In the genomic region with DNA sequence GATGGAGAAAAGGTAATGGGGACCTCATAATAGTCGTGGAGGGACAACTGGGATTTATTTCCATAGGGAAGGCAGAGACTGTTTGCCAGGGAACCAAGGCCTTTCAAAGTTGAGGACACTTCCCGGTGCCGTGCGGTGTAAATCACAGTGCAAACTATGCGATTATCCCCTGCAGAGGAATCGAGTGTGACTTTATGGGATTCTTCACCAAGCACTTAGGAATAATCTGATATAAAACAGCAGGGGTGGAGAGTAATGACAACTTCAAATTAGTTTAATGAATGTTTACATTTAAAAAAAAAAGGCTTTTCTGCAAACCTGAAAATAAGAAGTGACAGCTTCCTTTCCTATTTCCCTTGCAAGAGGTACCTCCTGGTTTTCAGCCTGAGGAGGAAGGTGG, we compare ENCODE assay signal across 18 cellular contexts.
DNase-seq lines count a peak whose midpoint lies in the region; ATAC-seq and TF ChIP-seq lines count a peak whose summit lies in the region.
"Had no signal": no experiment of that assay in that cellular context is flagged by ENCODE, and none has a peak within 500 bp of the region (broad histone marks: within the 10 kb centered on the region; RNA-seq: fewer than 3 reads in every experiment).

No MANE protein-coding gene starts in this region.

- H3K23ac ChIP-seq in mesenchymal stem cell (ENCODE audit: low read length in 2 of 2) = no peak overlapping the region

- H3K27me3 ChIP-seq in endodermal cell (ENCODE audit: control insufficient read depth, insufficient read depth, low read length, poor library complexity, severe bottlenecking) = peaks cover 58% of the 10 kb centered on the region
- H3K27me3 ChIP-seq in mesenchymal stem cell (ENCODE audit: control insufficient read depth in 1 of 2, insufficient read depth in 1 of 2, low read length in 2 of 2) = peaks cover 4 to 6% of the 10 kb centered on the region in 2 experiments
- H3K27me3 ChIP-seq: BLaER1, Peyer's patch had no signal

- H3K4me3 Mint-ChIP-seq in endodermal cell = no peak overlapping the region
- H3K4me3 Mint-ChIP-seq: CD4-positive, CD25-positive, alpha-beta regulatory T cell had no signal

- CTCF ChIA-PET in HEK293T (lab: Yijun Ruan, JAX) = no interaction called here

- H2BK120ac ChIP-seq in mesenchymal stem cell (ENCODE audit: low read depth, low read length) = no peak overlapping the region

- H3K4me3 ChIP-seq in endodermal cell (ENCODE audit: low read length) = no peak overlapping the region
- no peak overlapping the region for H3K4me3 ChIP-seq in mesenchymal stem cell (ENCODE audit: insufficient read depth in 1 of 2, low read depth in 1 of 2, low read length in 2 of 2)
- H3K4me3 ChIP-seq: BLaER1, Peyer's patch had no signal

- no peak overlapping the region for H4K91ac ChIP-seq in mesenchymal stem cell (ENCODE audit: low read length)

- DNase-seq in NCI-H748 (lab: John Stamatoyannopoulos, UW; ENCODE audit: unreplicated experiment) (peak; percentile 48), NCI-H748 treated with DMSO at 0.1 percent for 48 hours (lab: John Stamatoyannopoulos, UW) (no peak), HEK293T (ENCODE audit: extremely low spot score) (peak; percentile 34), endodermal cell (peak; percentile 57), mesenchymal stem cell (no peak), NCI-H510A treated with DMSO at 0.1 percent for 48 hours (lab: John Stamatoyannopoulos, UW) (no peak)
- DNase-seq: CD4-positive, CD25-positive, alpha-beta regulatory T cell; NCI-H1048; NCI-H1436; NCI-H1930; NCI-H2107; OCI-M1; Peyer's patch; SHP77 treated with DMSO at 0.1 percent for 48 hours; T-helper 1 cell had no signal

- H2AFZ ChIP-seq in mesenchymal stem cell (ENCODE audit: low read depth, low read length) = no peak overlapping the region

- 42 to 59% methylated on average over 4 to 6 of the region's 6 CpGs for WGBS in endodermal cell (ENCODE audit: insufficient coverage in 1 of 2, insufficient read length in 1 of 2), 2 experiments
- 60% methylated on average over 5 of the region's 6 CpGs for WGBS in mesenchymal stem cell

- no peaks in the 10 kb centered on the region for H3K9me3 Mint-ChIP-seq in endodermal cell
- H3K9me3 Mint-ChIP-seq: CD4-positive, CD25-positive, alpha-beta regulatory T cell had no signal

- H3K27ac ChIP-seq in endodermal cell (ENCODE audit: low read depth, low read length) (no peak overlapping the region), mesenchymal stem cell (ENCODE audit: low read length, poor library complexity, severe bottlenecking) (no peak overlapping the region)
- H3K27ac ChIP-seq: BLaER1, Peyer's patch had no signal

- H3K4ac ChIP-seq in mesenchymal stem cell (ENCODE audit: low read depth in 1 of 2, low read length in 2 of 2) = no peak overlapping the region

- H3K79me1 ChIP-seq in mesenchymal stem cell (replicated peaks; ENCODE audit: low read length, poor library complexity, severe bottlenecking) = no peaks in the 10 kb centered on the region

- H3K27me3 Mint-ChIP-seq in endodermal cell (ENCODE audit: insufficient read depth) = peaks cover 79% of the 10 kb centered on the region
- H3K27me3 Mint-ChIP-seq: CD4-positive, CD25-positive, alpha-beta regulatory T cell had no signal

- H3K36me3 Mint-ChIP-seq in endodermal cell (ENCODE audit: low read depth) = no peaks in the 10 kb centered on the region

- TF ChIP-seq CTCF in endodermal cell (conservative IDR thresholded peaks at IDR 0.05) = no peak

- H2AK5ac ChIP-seq in mesenchymal stem cell (ENCODE audit: low read length, severe bottlenecking) = no peak overlapping the region

- H3K4me2 ChIP-seq in mesenchymal stem cell (ENCODE audit: low read length, poor library complexity, severe bottlenecking) = no peak overlapping the region

- H3K4me1 Mint-ChIP-seq in endodermal cell = peaks cover 20% of the 10 kb centered on the region
- H3K4me1 Mint-ChIP-seq: CD4-positive, CD25-positive, alpha-beta regulatory T cell had no signal

- H2BK5ac ChIP-seq in mesenchymal stem cell (ENCODE audit: low read depth, low read length, poor library complexity, severe bottlenecking) = no peak overlapping the region

- no peak for ATAC-seq in GM18868 (IDR thresholded peaks at IDR 0.05; ENCODE audit: unreplicated experiment)
- ATAC-seq: HCT116 had no signal

- H3K9me3 ChIP-seq in endodermal cell (ENCODE audit: control insufficient read depth, low read length) = no peaks in the 10 kb centered on the region
- H3K9me3 ChIP-seq in mesenchymal stem cell (ENCODE audit: control insufficient read depth, low read length) = peaks cover 7% of the 10 kb centered on the region
- H3K9me3 ChIP-seq: BLaER1, Peyer's patch had no signal

- no peak overlapping the region for H4K8ac ChIP-seq in mesenchymal stem cell (ENCODE audit: low read length)

- H3K18ac ChIP-seq in mesenchymal stem cell (ENCODE audit: low read depth in 1 of 2, low read length in 2 of 2) = no peak overlapping the region

- H3K9ac ChIP-seq in endodermal cell (ENCODE audit: extremely low read depth, low read length, poor library complexity, severe bottlenecking) = no peak overlapping the region
- no peak overlapping the region for H3K9ac ChIP-seq in mesenchymal stem cell (ENCODE audit: low read length)
- H3K9ac ChIP-seq: BLaER1 had no signal

- H3K4me1 ChIP-seq in endodermal cell (ENCODE audit: control insufficient read depth, insufficient read depth, low read length) (no peaks in the 10 kb centered on the region), mesenchymal stem cell (ENCODE audit: control insufficient read depth, insufficient read depth, low read depth, low read length) (no peaks in the 10 kb centered on the region)
- H3K4me1 ChIP-seq: Peyer's patch had no signal

- H3K36me3 ChIP-seq in endodermal cell (ENCODE audit: control insufficient read depth, insufficient read depth, low read length) (no peaks in the 10 kb centered on the region), mesenchymal stem cell (ENCODE audit: control insufficient read depth in 1 of 2, insufficient read depth in 2 of 2, low read depth in 1 of 2, low read length in 2 of 2) (no peaks in the 10 kb centered on the region)
- H3K36me3 ChIP-seq: BLaER1, Peyer's patch had no signal

- no peak overlapping the region for H3K14ac ChIP-seq in mesenchymal stem cell (ENCODE audit: low read length in 2 of 2)

- POLR2A ChIA-PET in HEK293T (lab: Yijun Ruan, JAX) = no interaction called here

- H2BK12ac ChIP-seq in mesenchymal stem cell (ENCODE audit: low read length in 2 of 2) = no peak overlapping the region

- no peak overlapping the region for H2BK15ac ChIP-seq in mesenchymal stem cell (ENCODE audit: low read depth, poor library complexity, severe bottlenecking)

- no peak overlapping the region for H3K27ac Mint-ChIP-seq in endodermal cell
- H3K27ac Mint-ChIP-seq: CD4-positive, CD25-positive, alpha-beta regulatory T cell had no signal

TF ChIP-seq in HEK293T, 16 proteins besides CTCF, POLR2A, EP300 and RAD21:
- TF ChIP-seq ZNF384 (IDR thresholded peaks at IDR 0.05) (peak; percentile 51; the same call in 1 of the 2 replicates), PKNOX1 (IDR thresholded peaks at IDR 0.05) (peak; percentile 81), SP1 (IDR thresholded peaks at IDR 0.05) (no peak), ELF4 (IDR thresholded peaks at IDR 0.05) (no peak), LEF1 (IDR thresholded peaks at IDR 0.05; ENCODE audit: borderline replicate concordance) (no peak), SUZ12 (IDR thresholded peaks at IDR 0.05) (no peak), CTBP1 (IDR thresholded peaks at IDR 0.05; ENCODE audit: borderline replicate concordance) (peak; percentile 52; the same call in 1 of the 2 replicates), ARNT (IDR thresholded peaks at IDR 0.05) (peak; percentile 71; the same call in 1 of the 2 replicates)
TF ChIP-seq in HEK293T: peak in this region for 4.

Comparison
In these comparisons a context has a peak if more than half of its experiments do, and no peak if none do; other contexts are left out.
1. DNase-seq: peak in NCI-H748 (single experiment), HEK293T (single experiment) and endodermal cell (single experiment); none in NCI-H748 treated with DMSO at 0.1 percent for 48 hours (single experiment), mesenchymal stem cell (single experiment) and NCI-H510A treated with DMSO at 0.1 percent for 48 hours (single experiment).